In the genomic region with DNA sequence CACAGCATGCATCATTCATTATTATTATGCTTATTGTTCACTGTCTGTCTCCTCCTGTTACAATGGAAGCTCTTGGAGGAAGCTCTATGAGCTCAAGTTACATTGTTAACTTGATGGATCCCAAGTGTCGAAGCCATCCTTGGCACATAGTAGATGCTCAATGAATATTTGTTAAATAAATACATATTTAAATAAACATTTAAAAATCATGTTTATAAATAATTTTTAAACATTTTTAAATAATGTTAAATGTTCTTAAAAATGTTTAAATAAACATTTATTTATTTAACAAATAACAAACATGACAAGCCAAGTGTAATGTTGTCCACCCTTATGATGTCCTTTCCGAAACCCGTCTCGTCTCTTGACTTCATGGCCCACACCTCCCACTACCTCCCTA, we compare ENCODE assay signal across 17 cellular contexts.
DNase-seq lines count a peak whose midpoint lies in the region; ATAC-seq lines count a peak whose summit lies in the region.
"Had no signal": no experiment of that assay in that cellular context is flagged by ENCODE, and none has a peak within 500 bp of the region (broad histone marks: within the 10 kb centered on the region; RNA-seq: fewer than 3 reads in every experiment).

No MANE protein-coding gene starts in this region.

- H3K27ac Mint-ChIP-seq in activated naive CD4-positive, alpha-beta T cell treated with anti-CD3 and anti-CD28 coated beads, Interleukin-2, amount 10 ng/mL, durations not matched to agents 7 days and 5 days: peak overlapping the region; percentile 24
- H3K27ac Mint-ChIP-seq in IgD-negative memory B cell: peak overlapping the region in 2 of 3 donors; percentile 69 to 81
- peak overlapping the region; percentile 2 for H3K27ac Mint-ChIP-seq in activated naive CD8-positive, alpha-beta T cell treated with anti-CD3 and anti-CD28 coated beads for 36 hours
- H3K27ac Mint-ChIP-seq in stimulated activated effector memory CD8-positive, alpha-beta T cell treated with anti-CD3 and anti-CD28 coated beads, Interleukin-12 subunit alpha, Interleukin-12 subunit beta, amount 100 ng/mL, for 72 hours: peak overlapping the region; percentile 21
- H3K27ac Mint-ChIP-seq: brain had no signal

- H3K4me3 Mint-ChIP-seq in activated naive CD4-positive, alpha-beta T cell treated with anti-CD3 and anti-CD28 coated beads, Interleukin-2, amount 10 ng/mL, durations not matched to agents 7 days and 5 days: no peak overlapping the region
- H3K4me3 Mint-ChIP-seq in IgD-negative memory B cell: no peak overlapping the region
- H3K4me3 Mint-ChIP-seq in activated naive CD8-positive, alpha-beta T cell treated with anti-CD3 and anti-CD28 coated beads for 36 hours: no peak overlapping the region
- H3K4me3 Mint-ChIP-seq in stimulated activated effector memory CD8-positive, alpha-beta T cell treated with anti-CD3 and anti-CD28 coated beads, Interleukin-12 subunit alpha, Interleukin-12 subunit beta, amount 100 ng/mL, for 72 hours: no peak overlapping the region
- H3K4me3 Mint-ChIP-seq: brain had no signal

- no peaks in the 10 kb centered on the region for H3K27me3 Mint-ChIP-seq in activated naive CD4-positive, alpha-beta T cell treated with anti-CD3 and anti-CD28 coated beads, Interleukin-2, amount 10 ng/mL, durations not matched to agents 7 days and 5 days
- no peaks in the 10 kb centered on the region for H3K27me3 Mint-ChIP-seq in IgD-negative memory B cell
- no peaks in the 10 kb centered on the region for H3K27me3 Mint-ChIP-seq in activated naive CD8-positive, alpha-beta T cell treated with anti-CD3 and anti-CD28 coated beads for 36 hours
- H3K27me3 Mint-ChIP-seq: brain had no signal

- ATAC-seq in stimulated activated effector memory CD8-positive, alpha-beta T cell treated with anti-CD3 and anti-CD28 coated beads, Interleukin-12 subunit alpha, Interleukin-12 subunit beta, amount 100 ng/mL, for 72 hours: no peak
- ATAC-seq in GM18873 (IDR thresholded peaks at IDR 0.05; ENCODE audit: low FRiP score, unreplicated experiment): no peak
- ATAC-seq in GM19463 (IDR thresholded peaks at IDR 0.05; ENCODE audit: unreplicated experiment): no peak
- ATAC-seq in GM18511 (IDR thresholded peaks at IDR 0.05; ENCODE audit: unreplicated experiment): no peak

- no peak for DNase-seq in activated naive CD4-positive, alpha-beta T cell treated with anti-CD3 and anti-CD28 coated beads, Interleukin-2, amount 10 ng/mL, durations not matched to agents 7 days and 5 days
- no peak for DNase-seq in activated naive CD4-positive, alpha-beta T cell treated with Interleukin-2 at 50 U/mL for 16 hours
- no peak for DNase-seq in activated naive CD8-positive, alpha-beta T cell treated with anti-CD3 and anti-CD28 coated beads for 36 hours
- DNase-seq in stimulated activated effector memory CD8-positive, alpha-beta T cell treated with anti-CD3 and anti-CD28 coated beads, Interleukin-12 subunit alpha, Interleukin-12 subunit beta, amount 100 ng/mL, for 72 hours (ENCODE audit: low spot score in 2 of 2): no peak
- DNase-seq: H7; Kasumi-1; NCI-H1092 treated with DMSO at 0.1 percent for 48 hours; NCI-H524; RPMI8226; sigmoid colon; stimulated activated naive CD4-positive, alpha-beta T cell treated with Interleukin-2 at 50 U/mL for 16 hours; transverse colon had no signal

- CTCF ChIA-PET in activated naive CD4-positive, alpha-beta T cell treated with anti-CD3 and anti-CD28 coated beads, Interleukin-2, amount 10 ng/mL, durations not matched to agents 7 days and 5 days (lab: Charles Lee): interaction anchor here (1.0 kb wide), 1 partner anchor 10 kb away, joined by 3 read pairs; no protein-coding TSS in a partner anchor

- H3K4me1 Mint-ChIP-seq in activated naive CD4-positive, alpha-beta T cell treated with anti-CD3 and anti-CD28 coated beads, Interleukin-2, amount 10 ng/mL, durations not matched to agents 7 days and 5 days: peaks cover 30% of the 10 kb centered on the region
- peaks cover 20 to 26% (median 24%) of the 10 kb centered on the region in 3 donors for H3K4me1 Mint-ChIP-seq in IgD-negative memory B cell
- H3K4me1 Mint-ChIP-seq in activated naive CD8-positive, alpha-beta T cell treated with anti-CD3 and anti-CD28 coated beads for 36 hours: peaks cover 35% of the 10 kb centered on the region
- peaks cover 27% of the 10 kb centered on the region for H3K4me1 Mint-ChIP-seq in stimulated activated effector memory CD8-positive, alpha-beta T cell treated with anti-CD3 and anti-CD28 coated beads, Interleukin-12 subunit alpha, Interleukin-12 subunit beta, amount 100 ng/mL, for 72 hours

- no peaks in the 10 kb centered on the region for H3K9me3 Mint-ChIP-seq in activated naive CD4-positive, alpha-beta T cell treated with anti-CD3 and anti-CD28 coated beads, Interleukin-2, amount 10 ng/mL, durations not matched to agents 7 days and 5 days
- no peaks in the 10 kb centered on the region for H3K9me3 Mint-ChIP-seq in IgD-negative memory B cell
- H3K9me3 Mint-ChIP-seq in activated naive CD8-positive, alpha-beta T cell treated with anti-CD3 and anti-CD28 coated beads for 36 hours: no peaks in the 10 kb centered on the region
- no peaks in the 10 kb centered on the region for H3K9me3 Mint-ChIP-seq in stimulated activated effector memory CD8-positive, alpha-beta T cell treated with anti-CD3 and anti-CD28 coated beads, Interleukin-12 subunit alpha, Interleukin-12 subunit beta, amount 100 ng/mL, for 72 hours
- H3K9me3 Mint-ChIP-seq: brain had no signal

- H3K36me3 Mint-ChIP-seq in activated naive CD4-positive, alpha-beta T cell treated with anti-CD3 and anti-CD28 coated beads, Interleukin-2, amount 10 ng/mL, durations not matched to agents 7 days and 5 days: peaks cover 74% of the 10 kb centered on the region
- peaks cover 8% of the 10 kb centered on the region for H3K36me3 Mint-ChIP-seq in IgD-negative memory B cell
- H3K36me3 Mint-ChIP-seq in activated naive CD8-positive, alpha-beta T cell treated with anti-CD3 and anti-CD28 coated beads for 36 hours: peaks cover 72% of the 10 kb centered on the region
- no peaks in the 10 kb centered on the region for H3K36me3 Mint-ChIP-seq in stimulated activated effector memory CD8-positive, alpha-beta T cell treated with anti-CD3 and anti-CD28 coated beads, Interleukin-12 subunit alpha, Interleukin-12 subunit beta, amount 100 ng/mL, for 72 hours

Comparison
In these comparisons a context has a peak if more than half of its experiments do, and no peak if none do; other contexts are left out.
1. H3K27ac Mint-ChIP-seq: peak in every context shown above with its lines; median percentile 75 in IgD-negative memory B cell; 24 in activated naive CD4-positive, alpha-beta T cell treated with anti-CD3 and anti-CD28 coated beads, Interleukin-2, amount 10 ng/mL, durations not matched to agents 7 days and 5 days; 21 in stimulated activated effector memory CD8-positive, alpha-beta T cell treated with anti-CD3 and anti-CD28 coated beads, Interleukin-12 subunit alpha, Interleukin-12 subunit beta, amount 100 ng/mL, for 72 hours; 2 in activated naive CD8-positive, alpha-beta T cell treated with anti-CD3 and anti-CD28 coated beads for 36 hours.